1 cellular context compared by ENCODE assay signal in genomic region chr16:85361441-85362118, GRCh38.
A peak's percentile ranks its signal among the peaks of the same experiment; 100 is the strongest.
TF ChIP-seq lines count a peak whose summit lies in the region.

No MANE protein-coding gene starts in this region.

TF ChIP-seq in K562, 482 proteins besides CTCF, POLR2A, EP300 and RAD21 (continued from another document and continues in another):
- no peak for TF ChIP-seq ZNF277 (CRISPR knock-in tag; IDR thresholded peaks at IDR 0.05; ENCODE audit: borderline replicate concordance)
- TF ChIP-seq L3MBTL2 (IDR thresholded peaks at IDR 0.05), result 0 out of 2 replicates have a peak, but pooled peaks have one; percentile 36
- TF ChIP-seq LARP7 (IDR thresholded peaks at IDR 0.05), result no peak
- TF ChIP-seq NR2C2 (CRISPR knock-in tag; IDR thresholded peaks at IDR 0.05), result no peak
- 0 out of 2 replicates have a peak, but pooled peaks have one; percentile 34 for TF ChIP-seq NR2C2 (tag; IDR thresholded peaks at IDR 0.05)
- no peak for TF ChIP-seq TBP (optimal IDR thresholded peaks at IDR 0.05; ENCODE audit: low read depth, low read length)
- no peak for TF ChIP-seq ARID3A (IDR thresholded peaks at IDR 0.05; ENCODE audit: borderline replicate concordance, low read depth, low read length)
- peak; percentile 59 for TF ChIP-seq CEBPB (tag; IDR thresholded peaks at IDR 0.05)
- 0 out of 2 replicates have a peak, but pooled peaks have one; percentile 42 for TF ChIP-seq CEBPG (CRISPR knock-in tag; IDR thresholded peaks at IDR 0.05)
- TF ChIP-seq CEBPG (tag; conservative IDR thresholded peaks at IDR 0.05 in 1 of 2, IDR thresholded peaks at IDR 0.05 in 1 of 2), result 0 out of 4 replicates have a peak, but pooled peaks of 1 of the 2 experiments have one; percentile 16
- TF ChIP-seq RBBP5 (IDR thresholded peaks at IDR 0.05; ENCODE audit: borderline replicate concordance, insufficient read depth, low read length, poor library complexity, severe bottlenecking), result peak; percentile 64
- no peak for TF ChIP-seq ATF1 (CRISPR knock-in tag; IDR thresholded peaks at IDR 0.05)
- peak; percentile 73; the same call in 1 of the 2 replicates for TF ChIP-seq ATF1 (tag; IDR thresholded peaks at IDR 0.05)
- no peak for TF ChIP-seq MAFG (tag; conservative IDR thresholded peaks at IDR 0.05)
- 0 out of 2 replicates have a peak, but pooled peaks have one; percentile 9 for TF ChIP-seq BCL6 (CRISPR knock-in tag; IDR thresholded peaks at IDR 0.05)
- no peak for TF ChIP-seq MEF2D (tag; conservative IDR thresholded peaks at IDR 0.05; ENCODE audit: low read depth)
- no peak for TF ChIP-seq TOE1 (IDR thresholded peaks at IDR 0.05; ENCODE audit: borderline replicate concordance)
- no peak for TF ChIP-seq TOE1 (CRISPR knock-in tag; IDR thresholded peaks at IDR 0.05; ENCODE audit: borderline replicate concordance, low read depth)
- TF ChIP-seq ZBTB2 (IDR thresholded peaks at IDR 0.05), result no peak
- TF ChIP-seq NR4A1 (CRISPR knock-in tag; IDR thresholded peaks at IDR 0.05), result no peak
- TF ChIP-seq NR4A1 (tag; IDR thresholded peaks at IDR 0.05), result peak; percentile 58; the same call in 1 of the 2 replicates
- no peak for TF ChIP-seq ZNF354B (CRISPR knock-in tag; IDR thresholded peaks at IDR 0.05)
- TF ChIP-seq ZNF584 (CRISPR knock-in tag; IDR thresholded peaks at IDR 0.05; ENCODE audit: low read depth), result no peak
- TF ChIP-seq FOXA3 (CRISPR knock-in tag; conservative IDR thresholded peaks at IDR 0.05 in 1 of 2, IDR thresholded peaks at IDR 0.05 in 1 of 2), result no peak
- TF ChIP-seq ZNF592 (IDR thresholded peaks at IDR 0.05), result peak; percentile 62; the same call in 1 of the 2 replicates
- TF ChIP-seq CHD2 (IDR thresholded peaks at IDR 0.05; ENCODE audit: low read depth, low read length), result no peak
- TF ChIP-seq MNT (conservative IDR thresholded peaks at IDR 0.05), result no peak
- TF ChIP-seq CXXC5 (CRISPR knock-in tag; IDR thresholded peaks at IDR 0.05), result peak; percentile 60
- no peak for TF ChIP-seq ZBTB1 (CRISPR knock-in tag; IDR thresholded peaks at IDR 0.05; ENCODE audit: borderline replicate concordance, low read depth)
- TF ChIP-seq GTF3C2 (IDR thresholded peaks at IDR 0.05; ENCODE audit: borderline replicate concordance, extremely low read depth, insufficient read length), result no peak
- no peak for TF ChIP-seq CREB3 (tag; conservative IDR thresholded peaks at IDR 0.05; ENCODE audit: low read depth)
- peak; percentile 69; the same call in 1 of the 2 replicates for TF ChIP-seq HDAC8 (tag; IDR thresholded peaks at IDR 0.05)
- 0 out of 2 replicates have a peak, but pooled peaks have one; percentile 24 for TF ChIP-seq TFAP4 (CRISPR knock-in tag; IDR thresholded peaks at IDR 0.05; ENCODE audit: borderline replicate concordance)
- TF ChIP-seq MAZ (CRISPR knock-in tag; conservative IDR thresholded peaks at IDR 0.05 in 1 of 2, IDR thresholded peaks at IDR 0.05 in 1 of 2), result peak in 1 of 2 experiments; percentile 17; a peak in 1 of 4 replicates
- TF ChIP-seq ZBTB17 (CRISPR knock-in tag; IDR thresholded peaks at IDR 0.05), result 0 out of 2 replicates have a peak, but pooled peaks have one; percentile 29
- no peak for TF ChIP-seq TAL1 (IDR thresholded peaks at IDR 0.05)
- TF ChIP-seq CHCHD3 (CRISPR knock-in tag; IDR thresholded peaks at IDR 0.05), result no peak
- no peak for TF ChIP-seq WHSC1 (IDR thresholded peaks at IDR 0.05; ENCODE audit: low read length)
- TF ChIP-seq TCF15 (CRISPR knock-in tag; IDR thresholded peaks at IDR 0.05), result no peak
- TF ChIP-seq ZNF263 (CRISPR knock-in tag; IDR thresholded peaks at IDR 0.05; ENCODE audit: borderline replicate concordance), result no peak
- TF ChIP-seq ZHX1 (conservative IDR thresholded peaks at IDR 0.05; ENCODE audit: low read length), result no peak
- TF ChIP-seq NFXL1 (CRISPR knock-in tag; IDR thresholded peaks at IDR 0.05), result 0 out of 2 replicates have a peak, but pooled peaks have one; percentile 49
- TF ChIP-seq NFIC (IDR thresholded peaks at IDR 0.05), result 0 out of 2 replicates have a peak, but pooled peaks have one; percentile 11
- no peak for TF ChIP-seq ZFX (CRISPR knock-in tag; IDR thresholded peaks at IDR 0.05)
- TF ChIP-seq ID3 (CRISPR knock-in tag; IDR thresholded peaks at IDR 0.05), result no peak
- peak; percentile 44; the same call in 1 of the 2 replicates for TF ChIP-seq ID3 (tag; IDR thresholded peaks at IDR 0.05)
- TF ChIP-seq ZFP1 (CRISPR knock-in tag; IDR thresholded peaks at IDR 0.05), result no peak
